Comparison of ENCODE assay signal across 8 cellular contexts in the genomic region with DNA sequence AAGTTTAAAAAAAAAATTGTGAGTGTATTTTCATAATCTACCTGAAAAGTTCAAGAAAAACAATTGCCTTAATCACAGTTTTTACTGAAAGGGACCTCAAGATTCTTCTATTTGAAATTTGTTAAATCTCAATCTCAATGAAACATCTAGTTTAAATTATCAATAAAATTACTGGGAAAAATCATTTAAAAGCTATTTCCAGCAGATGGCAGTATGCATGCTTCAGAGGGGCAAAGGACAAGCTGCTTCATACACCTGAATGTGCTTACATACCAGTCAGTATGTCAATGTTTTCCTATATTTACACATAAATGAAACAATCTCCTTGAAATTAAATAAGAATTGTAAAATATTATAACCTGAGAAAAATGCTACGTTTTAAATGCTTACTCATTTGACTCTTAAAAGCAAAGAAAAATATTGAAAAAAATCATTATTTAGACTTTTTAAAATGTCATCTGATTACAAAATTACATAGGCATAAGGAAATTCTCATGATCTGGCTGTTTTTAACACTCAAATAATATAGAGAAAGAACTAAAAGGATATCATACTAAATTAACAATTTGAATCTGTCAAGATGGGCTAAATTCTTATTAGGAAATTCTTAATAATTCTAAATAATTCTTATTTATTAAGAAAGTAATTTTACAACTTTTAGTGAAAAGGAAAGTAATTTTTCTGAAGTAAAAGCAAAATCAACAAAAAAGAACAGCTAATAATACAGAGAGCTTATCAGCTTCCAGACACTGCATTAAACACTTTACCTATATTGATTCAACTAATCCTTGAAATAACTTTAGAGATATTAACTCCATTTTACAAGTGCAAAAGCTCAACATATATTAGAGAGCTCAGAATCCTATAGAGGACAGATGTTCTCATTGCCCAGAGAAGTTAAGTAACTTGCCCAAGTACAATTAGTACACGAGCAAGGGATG.
A peak's percentile ranks its signal among the peaks of the same experiment; 100 is the strongest.
DNase-seq lines count a peak whose midpoint lies in the region; ATAC-seq, FAIRE-seq and TF ChIP-seq lines count a peak whose summit lies in the region.

No MANE protein-coding gene starts in this region.

- H3K79me2 ChIP-seq in endothelial cell of umbilical vein (ENCODE audit: control insufficient read depth, insufficient read depth, low read length) = no peaks in the 10 kb centered on the region

- no peaks in the 10 kb centered on the region for H3K4me1 ChIP-seq in endothelial cell of umbilical vein (ENCODE audit: control insufficient read depth, extremely low read depth, insufficient read depth, low read length)
- peaks cover 9% of the 10 kb centered on the region for H3K4me1 ChIP-seq in prostate gland (replicated peaks)

- TF ChIP-seq CTCF in AG09309 (IDR thresholded peaks at IDR 0.05; ENCODE audit: control insufficient read depth, insufficient read depth, low read depth, low read length, missing control alignments) (peak; percentile 57), endothelial cell of umbilical vein (IDR thresholded peaks at IDR 0.05; ENCODE audit: extremely low read depth in 1 of 2, insufficient read depth in 1 of 2, low read depth in 1 of 2, low read length in 2 of 2) (peak; percentile 39 to 47), prostate gland (IDR thresholded peaks at IDR 0.05) (peak in 3 of 4 experiments; percentile 55 to 65 (median 58))

- WGBS in prostate gland = 41% methylated on average over 2 of the region's 2 CpGs

- H3K4me2 ChIP-seq in endothelial cell of umbilical vein (ENCODE audit: insufficient read depth, low read length) = no peak overlapping the region

- no peaks in the 10 kb centered on the region for H4K20me1 ChIP-seq in endothelial cell of umbilical vein (replicated peaks; ENCODE audit: control insufficient read depth, extremely low read depth, insufficient read depth, low read length)

- no peak overlapping the region for H3K4me3 ChIP-seq in AG09309 (ENCODE audit: control insufficient read depth, low read depth, low read length)
- H3K4me3 ChIP-seq in endothelial cell of umbilical vein (replicated peaks in 1 of 3; ENCODE audit: insufficient read depth in 1 of 3, low read depth in 1 of 3, low read length in 3 of 3) = no peak overlapping the region
- no peak overlapping the region for H3K4me3 ChIP-seq in prostate gland

- POLR2A ChIA-PET in endothelial cell of umbilical vein (lab: Charles Lee) = no interaction called here

- no TSS peak for BruUV-seq in endothelial cell of umbilical vein (replicated peaks; lab: Mats Ljungman, UMichigan)

- DNase-seq in AG09309 (ENCODE audit: low read depth) (no peak), H4 (ENCODE audit: low spot score) (peak; percentile 49), NOMO-1 treated with DMSO at 0.1 percent for 48 hours (lab: John Stamatoyannopoulos, UW; ENCODE audit: unreplicated experiment) (peak; percentile 14), endothelial cell of umbilical vein (ENCODE audit: low read depth, low spot score) (peak; percentile 49), prostate gland (ENCODE audit: low spot score) (no peak), hypothalamus (lab: John Stamatoyannopoulos, UW) (no peak)

- H3K36me3 ChIP-seq in endothelial cell of umbilical vein (ENCODE audit: control insufficient read depth in 2 of 2, extremely low read depth in 1 of 2, insufficient read depth in 2 of 2, low read length in 2 of 2) (no peaks in the 10 kb centered on the region), prostate gland (no peaks in the 10 kb centered on the region)

- peaks cover 0 to 3% of the 10 kb centered on the region in 2 experiments for H3K27me3 ChIP-seq in endothelial cell of umbilical vein (ENCODE audit: control insufficient read depth in 2 of 2, insufficient read depth in 2 of 2, low read length in 2 of 2)
- H3K27me3 ChIP-seq in prostate gland (replicated peaks; ENCODE audit: insufficient read depth) = no peaks in the 10 kb centered on the region

- no peak overlapping the region for H3K9ac ChIP-seq in endothelial cell of umbilical vein (replicated peaks; ENCODE audit: extremely low read depth, insufficient read depth, low read length)

- CTCF ChIA-PET in endothelial cell of umbilical vein (lab: Charles Lee) = interaction anchor here (0.5 to 6.8 kb wide), 73 partner anchors 9 to 1489 kb away, joined by 3 to 109 read pairs (median 5); no protein-coding TSS in a partner anchor

- H3K27ac ChIP-seq in endothelial cell of umbilical vein (ENCODE audit: insufficient read depth, low read depth, low read length) = no peak overlapping the region
- H3K27ac ChIP-seq in prostate gland = no peak overlapping the region

- no peak overlapping the region for H2AFZ ChIP-seq in endothelial cell of umbilical vein (ENCODE audit: low read depth, low read length)

- H3K9me3 ChIP-seq in endothelial cell of umbilical vein (replicated peaks; ENCODE audit: control insufficient read depth, insufficient read depth, low read length) = no peaks in the 10 kb centered on the region
- H3K9me3 ChIP-seq in prostate gland = no peaks in the 10 kb centered on the region

- no peaks in the 10 kb centered on the region for H3K9me1 ChIP-seq in endothelial cell of umbilical vein (replicated peaks; ENCODE audit: control insufficient read depth, extremely low read depth, insufficient read depth, low read length)

- intact Hi-C loops in endothelial cell of umbilical vein (cut with micrococcal nuclease) (loop anchor here (1.0 to 10.0 kb wide), 3 partner anchors 142 to 370 kb away; partner anchors contain the start of gene ADAMTS3), prostate gland (cut with DNase I) (loop anchor here (2.0 kb wide), 1 partner anchor 138 kb away; no protein-coding TSS in a partner anchor)

- ATAC-seq in HG03280 (IDR thresholded peaks at IDR 0.05; ENCODE audit: unreplicated experiment) (no peak), GM18868 (IDR thresholded peaks at IDR 0.05; ENCODE audit: unreplicated experiment) (no peak)

- TF ChIP-seq POLR2A in endothelial cell of umbilical vein (IDR thresholded peaks at IDR 0.05; ENCODE audit: low read depth, low read length) (no peak), prostate gland (IDR thresholded peaks at IDR 0.05) (no peak)

- FAIRE-seq in endothelial cell of umbilical vein (lab: Jason Lieb, UNC) = peak; percentile 79

- dilution Hi-C loops in endothelial cell of umbilical vein (cut with MboI; ENCODE audit: extremely low pct_ligation_motif_present, low sequenced_read_pairs) = no loop called here

TF ChIP-seq in endothelial cell of umbilical vein, 7 proteins besides CTCF, POLR2A, EP300 and RAD21:
- TF ChIP-seq, protein P1, sequence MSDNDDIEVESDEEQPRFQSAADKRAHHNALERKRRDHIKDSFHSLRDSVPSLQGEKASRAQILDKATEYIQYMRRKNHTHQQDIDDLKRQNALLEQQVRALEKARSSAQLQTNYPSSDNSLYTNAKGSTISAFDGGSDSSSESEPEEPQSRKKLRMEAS (IDR thresholded peaks at IDR 0.05; ENCODE audit: insufficient read depth, insufficient read length) = no peak
- TF ChIP-seq FOS (IDR thresholded peaks at IDR 0.05; ENCODE audit: borderline replicate concordance, insufficient read depth, low read length) (no peak), POLR2AphosphoS5 (IDR thresholded peaks at IDR 0.05; ENCODE audit: insufficient read depth, low read depth, low read length) (no peak), GATA2 (IDR thresholded peaks at IDR 0.05; ENCODE audit: insufficient read depth, insufficient read length, low read depth, low read length) (no peak), EZH2 (IDR thresholded peaks at IDR 0.05; ENCODE audit: borderline replicate concordance, low read depth, low read length, severe bottlenecking) (no peak), JUN (IDR thresholded peaks at IDR 0.05; ENCODE audit: borderline replicate concordance, insufficient read depth, insufficient read length, low read depth) (no peak), MYC (IDR thresholded peaks at IDR 0.05; ENCODE audit: low read depth, low read length) (no peak)

Comparison
In these comparisons a context has a peak if more than half of its experiments do, and no peak if none do; other contexts are left out.
1. DNase-seq: peak in H4 (single experiment), NOMO-1 treated with DMSO at 0.1 percent for 48 hours (single experiment) and endothelial cell of umbilical vein (single experiment); none in AG09309 (single experiment), prostate gland (single experiment) and hypothalamus (0 of 51).
2. Peak in every context shown above with its lines, with median percentiles within 50 percentile points of each other: CTCF ChIP-seq.